In the genomic region with DNA sequence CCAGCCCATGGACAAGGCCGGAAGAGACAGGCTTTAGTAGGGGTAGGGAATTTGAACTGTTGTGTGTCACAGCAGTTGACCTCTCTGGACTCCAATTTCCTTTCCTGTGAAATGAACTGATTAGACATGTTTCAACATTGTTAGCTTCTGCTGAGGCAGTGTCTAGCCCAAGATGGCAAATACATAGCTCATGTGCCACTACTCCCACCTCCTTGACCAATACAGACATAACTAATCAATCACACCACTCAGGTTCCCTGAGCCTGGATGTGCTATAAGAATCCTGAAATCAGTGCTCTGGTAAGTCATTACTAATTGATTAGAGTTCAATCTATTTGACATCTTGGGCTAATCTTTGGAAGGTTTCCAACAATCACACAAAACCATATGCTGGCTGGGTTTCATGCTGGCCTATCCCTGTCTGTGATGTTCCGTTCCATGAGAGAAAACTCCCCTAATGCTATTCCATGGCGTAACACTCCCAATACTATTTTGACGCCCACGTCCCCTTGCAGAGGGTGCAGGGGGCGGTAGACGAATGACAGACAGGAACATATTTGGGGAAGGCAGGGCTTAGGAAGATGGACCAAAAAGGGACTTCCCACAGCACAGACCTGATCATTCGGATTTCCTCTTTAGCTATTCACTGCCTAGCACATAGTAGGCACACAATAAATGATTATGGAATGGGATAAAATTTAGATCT, we compare ENCODE assay signal across 21 cellular contexts.
DNase-seq lines count a peak whose midpoint lies in the region; ATAC-seq, FAIRE-seq and TF ChIP-seq lines count a peak whose summit lies in the region.
"Had no signal": no experiment of that assay in that cellular context is flagged by ENCODE, and none has a peak within 500 bp of the region (broad histone marks: within the 10 kb centered on the region; RNA-seq: fewer than 3 reads in every experiment).

No MANE protein-coding gene starts in this region.

- no peak overlapping the region for H3K9ac ChIP-seq in astrocyte (ENCODE audit: low read length)
- H3K9ac ChIP-seq in mucosa of rectum (ENCODE audit: low read depth in 1 of 2, low read length in 2 of 2): peak overlapping the region; percentile 11 to 15

- H3K36me3 ChIP-seq in astrocyte (ENCODE audit: insufficient read depth, low read length) (no peaks in the 10 kb centered on the region), mucosa of rectum (ENCODE audit: control insufficient read depth in 2 of 2, insufficient read depth in 2 of 2, low read length in 2 of 2) (peaks cover 41 to 46% of the 10 kb centered on the region in 2 donors)
- peaks cover 3% of the 10 kb centered on the region for H3K36me3 ChIP-seq in CD8-positive, alpha-beta memory T cell (ENCODE audit: insufficient read depth, low read length)

- H3K4me2 ChIP-seq in astrocyte (ENCODE audit: low read length): no peak overlapping the region
- H3K4me2 ChIP-seq: GM23338 had no signal

- H3K4me1 ChIP-seq in astrocyte (ENCODE audit: insufficient read depth, low read length) (no peaks in the 10 kb centered on the region), mucosa of rectum (ENCODE audit: control insufficient read depth in 2 of 2, insufficient read depth in 2 of 2, low read length in 2 of 2) (peaks cover 16 to 19% of the 10 kb centered on the region in 2 donors), foreskin keratinocyte (no peaks in the 10 kb centered on the region)
- no peaks in the 10 kb centered on the region for H3K4me1 ChIP-seq in CD8-positive, alpha-beta memory T cell (ENCODE audit: insufficient read depth, low read length)
- H3K4me1 ChIP-seq: BE2C, Caco-2 had no signal

- no peak for ATAC-seq in activated CD8-positive, alpha-beta T cell treated with anti-CD3 and anti-CD28 coated beads, Interleukin-2, amount 10 ng/mL, durations not matched to agents 7 days and 5 days
- ATAC-seq in foreskin keratinocyte: no peak
- ATAC-seq: GM23338 had no signal

- FAIRE-seq in astrocyte (lab: Jason Lieb, UNC) (no peak), urothelium cell line (lab: Jason Lieb, UNC) (peak; percentile 42)
- FAIRE-seq: A204.1, D721Med, G401.6, GM12891, GM19239, H54 had no signal

- H3K4me1 Mint-ChIP-seq in astrocyte (ENCODE audit: low read depth, unreplicated experiment): no peaks in the 10 kb centered on the region
- no peaks in the 10 kb centered on the region for H3K4me1 Mint-ChIP-seq in activated CD8-positive, alpha-beta T cell treated with anti-CD3 and anti-CD28 coated beads, Interleukin-2, amount 10 ng/mL, durations not matched to agents 7 days and 5 days (ENCODE audit: low read depth)
- H3K4me1 Mint-ChIP-seq in CD8-positive, alpha-beta memory T cell: no peaks in the 10 kb centered on the region
- H3K4me1 Mint-ChIP-seq: CD4-positive, CD25-positive, alpha-beta regulatory T cell had no signal

- intact Hi-C loops in head of caudate nucleus (cut with DNase I): no loop called here

- H3K4me3 Mint-ChIP-seq in astrocyte (ENCODE audit: unreplicated experiment): peak overlapping the region; percentile 40
- no peak overlapping the region for H3K4me3 Mint-ChIP-seq in activated CD8-positive, alpha-beta T cell treated with anti-CD3 and anti-CD28 coated beads, Interleukin-2, amount 10 ng/mL, durations not matched to agents 7 days and 5 days
- H3K4me3 Mint-ChIP-seq in CD8-positive, alpha-beta memory T cell: no peak overlapping the region
- H3K4me3 Mint-ChIP-seq: CD4-positive, CD25-positive, alpha-beta regulatory T cell; GM23338; HFFc6 had no signal

- H3K9me3 ChIP-seq in astrocyte (ENCODE audit: insufficient read depth, low read depth, low read length) (no peaks in the 10 kb centered on the region), mucosa of rectum (ENCODE audit: control insufficient read depth in 2 of 2, low read length in 2 of 2) (no peaks in the 10 kb centered on the region)
- H3K9me3 ChIP-seq in CD8-positive, alpha-beta memory T cell (ENCODE audit: low read length): no peaks in the 10 kb centered on the region
- H3K9me3 ChIP-seq: BE2C, Caco-2 had no signal

- CTCF ChIA-PET in activated CD8-positive, alpha-beta T cell treated with anti-CD3 and anti-CD28 coated beads, Interleukin-2, amount 10 ng/mL, durations not matched to agents 7 days and 5 days (lab: Charles Lee): interaction anchor here (6.7 to 12.5 kb wide), 2 partner anchors 10 to 111 kb away, joined by 68 to 163 read pairs; a partner anchor contains a TSS
- CTCF ChIA-PET in CD8-positive, alpha-beta memory T cell (lab: Charles Lee): interaction anchor here (1.0 to 1.1 kb wide), 3 partner anchors 9 to 20 kb away, joined by 3 read pairs; no protein-coding TSS in a partner anchor

- no peaks in the 10 kb centered on the region for H3K27me3 ChIP-seq in astrocyte (ENCODE audit: insufficient read depth, low read length)
- no peaks in the 10 kb centered on the region for H3K27me3 ChIP-seq in mucosa of rectum (ENCODE audit: control insufficient read depth in 2 of 2, insufficient read depth in 2 of 2, low read length in 2 of 2)
- no peaks in the 10 kb centered on the region for H3K27me3 ChIP-seq in CD8-positive, alpha-beta memory T cell (ENCODE audit: insufficient read depth, low read length, poor library complexity, severe bottlenecking)
- H3K27me3 ChIP-seq in foreskin keratinocyte: no peaks in the 10 kb centered on the region
- H3K27me3 ChIP-seq: BE2C had no signal

- no peak overlapping the region for H2AFZ ChIP-seq in astrocyte (ENCODE audit: low read depth, low read length)
- H2AFZ ChIP-seq: GM23338 had no signal

- H3K27me3 Mint-ChIP-seq in astrocyte (ENCODE audit: low read depth, unreplicated experiment): peaks cover 14% of the 10 kb centered on the region
- no peaks in the 10 kb centered on the region for H3K27me3 Mint-ChIP-seq in activated CD8-positive, alpha-beta T cell treated with anti-CD3 and anti-CD28 coated beads, Interleukin-2, amount 10 ng/mL, durations not matched to agents 7 days and 5 days (ENCODE audit: low read depth)
- no peaks in the 10 kb centered on the region for H3K27me3 Mint-ChIP-seq in CD8-positive, alpha-beta memory T cell
- H3K27me3 Mint-ChIP-seq: CD4-positive, CD25-positive, alpha-beta regulatory T cell had no signal

- no peaks in the 10 kb centered on the region for H3K9me3 Mint-ChIP-seq in astrocyte (ENCODE audit: unreplicated experiment)
- H3K9me3 Mint-ChIP-seq in activated CD8-positive, alpha-beta T cell treated with anti-CD3 and anti-CD28 coated beads, Interleukin-2, amount 10 ng/mL, durations not matched to agents 7 days and 5 days (ENCODE audit: insufficient read depth): no peaks in the 10 kb centered on the region
- H3K9me3 Mint-ChIP-seq in CD8-positive, alpha-beta memory T cell: no peaks in the 10 kb centered on the region
- H3K9me3 Mint-ChIP-seq: CD4-positive, CD25-positive, alpha-beta regulatory T cell; GM23338; HFFc6 had no signal

- H3K79me2 ChIP-seq in astrocyte (ENCODE audit: insufficient read depth, low read length): no peaks in the 10 kb centered on the region

- H3K27ac Mint-ChIP-seq in astrocyte (ENCODE audit: unreplicated experiment): no peak overlapping the region
- no peak overlapping the region for H3K27ac Mint-ChIP-seq in activated CD8-positive, alpha-beta T cell treated with anti-CD3 and anti-CD28 coated beads, Interleukin-2, amount 10 ng/mL, durations not matched to agents 7 days and 5 days
- H3K27ac Mint-ChIP-seq in CD8-positive, alpha-beta memory T cell: no peak overlapping the region
- H3K27ac Mint-ChIP-seq: GM23338, HFFc6 had no signal

- H4K20me1 ChIP-seq in astrocyte (ENCODE audit: insufficient read depth, low read length): no peaks in the 10 kb centered on the region

- H3K27ac ChIP-seq in astrocyte (ENCODE audit: low read depth, low read length) (no peak overlapping the region), mucosa of rectum (ENCODE audit: low read depth in 2 of 2, low read length in 2 of 2) (peak overlapping the region; percentile 23 to 63), foreskin keratinocyte (no peak overlapping the region)
- no peak overlapping the region for H3K27ac ChIP-seq in CD8-positive, alpha-beta memory T cell (ENCODE audit: low read depth, low read length)

- DNase-seq in astrocyte (ENCODE audit: low read depth) (no peak), head of caudate nucleus (peak in 35 of 42 donors; percentile 20 to 79 (median 50)), urothelium cell line (ENCODE audit: low spot score) (no peak), foreskin keratinocyte (no peak)
- no peak for DNase-seq in activated CD8-positive, alpha-beta T cell treated with anti-CD3 and anti-CD28 coated beads, Interleukin-2, amount 10 ng/mL, durations not matched to agents 7 days and 5 days
- DNase-seq in CD8-positive, alpha-beta memory T cell: no peak
- DNase-seq: ACHN; BE2C; C1 segment of cervical spinal cord; Caco-2; CD4-positive, CD25-positive, alpha-beta regulatory T cell; HCEC 1CT; HFFc6 had no signal

- TF ChIP-seq CTCF in astrocyte (IDR thresholded peaks at IDR 0.05; ENCODE audit: insufficient read depth, low read depth, low read length) (no peak), foreskin keratinocyte (conservative IDR thresholded peaks at IDR 0.05) (no peak)

- peaks cover 34% of the 10 kb centered on the region for H3K36me3 Mint-ChIP-seq in astrocyte (ENCODE audit: low read depth, unreplicated experiment)
- H3K36me3 Mint-ChIP-seq in activated CD8-positive, alpha-beta T cell treated with anti-CD3 and anti-CD28 coated beads, Interleukin-2, amount 10 ng/mL, durations not matched to agents 7 days and 5 days (ENCODE audit: low read depth): peaks cover 33% of the 10 kb centered on the region
- H3K36me3 Mint-ChIP-seq in CD8-positive, alpha-beta memory T cell: peaks cover 10 to 29% (median 23%) of the 10 kb centered on the region in 3 donors

- POLR2A ChIA-PET in activated CD8-positive, alpha-beta T cell treated with anti-CD3 and anti-CD28 coated beads, Interleukin-2, amount 10 ng/mL, durations not matched to agents 7 days and 5 days (lab: Charles Lee): no interaction called here
- POLR2A ChIA-PET in CD8-positive, alpha-beta memory T cell (lab: Charles Lee): no interaction called here

- H3K4me3 ChIP-seq in astrocyte (ENCODE audit: insufficient read depth, low read depth, low read length): no peak overlapping the region
- H3K4me3 ChIP-seq in mucosa of rectum (ENCODE audit: low read length in 2 of 2): peak overlapping the region in 1 of 2 donors; percentile 37
- no peak overlapping the region for H3K4me3 ChIP-seq in CD8-positive, alpha-beta memory T cell (ENCODE audit: low read length)
- H3K4me3 ChIP-seq: GM23338 had no signal

Comparison
In these comparisons a context has a peak if more than half of its experiments do, and no peak if none do; other contexts are left out.
1. DNase-seq: peak in head of caudate nucleus (35 of 42); none in astrocyte (single experiment), urothelium cell line (single experiment), activated CD8-positive, alpha-beta T cell treated with anti-CD3 and anti-CD28 coated beads, Interleukin-2, amount 10 ng/mL, durations not matched to agents 7 days and 5 days (single experiment), CD8-positive, alpha-beta memory T cell (0 of 5) and foreskin keratinocyte (0 of 2).
2. H3K27ac ChIP-seq: peak in mucosa of rectum (2 of 2); none in astrocyte (single experiment), CD8-positive, alpha-beta memory T cell (single experiment) and foreskin keratinocyte (single experiment).